ENCODE assay signal across 10 cellular contexts in genomic region chr16:49890876-49891275, GRCh38. TPM values are rescaled to one million over a fixed set of nuclear protein-coding genes. Genes with fewer than 3 reads are reported as not detected.
DNase-seq lines count a peak whose midpoint lies in the region; ATAC-seq and TF ChIP-seq lines count a peak whose summit lies in the region.
"Had no signal": no experiment of that assay in that cellular context is flagged by ENCODE, and none has a peak within 500 bp of the region (broad histone marks: within the 10 kb centered on the region; RNA-seq: fewer than 3 reads in every experiment).

No MANE protein-coding gene starts in this region.

- no peak for TF ChIP-seq CTCF in CD4-positive, alpha-beta T cell (IDR thresholded peaks at IDR 0.05)
- TF ChIP-seq CTCF in HFF-Myc (IDR thresholded peaks at IDR 0.05; ENCODE audit: low read depth, low read length, missing control alignments) = peak; percentile 27
- no peak for TF ChIP-seq CTCF in CD14-positive monocyte (IDR thresholded peaks at IDR 0.05)

- no peak overlapping the region for H3K4me2 ChIP-seq in mesendoderm (ENCODE audit: low read length)

- no peak overlapping the region for H3K18ac ChIP-seq in mesendoderm (ENCODE audit: low read length)

- H3K79me2 ChIP-seq in mesendoderm (ENCODE audit: control insufficient read depth, insufficient read depth, low read length) = no peaks in the 10 kb centered on the region

- no peak overlapping the region for H3K23ac ChIP-seq in mesendoderm (ENCODE audit: low read length)

- intact Hi-C loops in CD4-positive, alpha-beta T cell (cut with DNase I, micrococcal nuclease) = no loop called here
- intact Hi-C loops in CD14-positive monocyte (cut with micrococcal nuclease) = no loop called here

- POLR2A ChIA-PET in CD4-positive, alpha-beta T cell (lab: Charles Lee) = no interaction called here
- POLR2A ChIA-PET in activated CD8-positive, alpha-beta T cell treated with anti-CD3 and anti-CD28 coated beads, Interleukin-2, amount 10 ng/mL, durations not matched to agents 7 days and 5 days (lab: Charles Lee) = no interaction called here

- no peaks in the 10 kb centered on the region for H3K79me1 ChIP-seq in mesendoderm (ENCODE audit: low read length)

- H3K27ac ChIP-seq in CD4-positive, alpha-beta T cell (ENCODE audit: low read depth, low read length) = no peak overlapping the region
- H3K27ac ChIP-seq in mesendoderm (ENCODE audit: low read depth, low read length) = no peak overlapping the region
- H3K27ac ChIP-seq: lower lobe of right lung had no signal

- H3K4me1 ChIP-seq in mesendoderm (ENCODE audit: control insufficient read depth, low read depth, low read length) = no peaks in the 10 kb centered on the region
- H3K4me1 ChIP-seq: lower lobe of right lung had no signal

- peaks cover 52% of the 10 kb centered on the region for H3K27me3 Mint-ChIP-seq in CD4-positive, alpha-beta T cell
- H3K27me3 Mint-ChIP-seq in activated CD8-positive, alpha-beta T cell treated with anti-CD3 and anti-CD28 coated beads, Interleukin-2, amount 10 ng/mL, durations not matched to agents 7 days and 5 days (ENCODE audit: low read depth) = peaks cover 2% of the 10 kb centered on the region
- H3K27me3 Mint-ChIP-seq in CD14-positive monocyte (ENCODE audit: low read depth in 3 of 3) = peaks cover 0 to 6% (median 1%) of the 10 kb centered on the region in 3 donors

- no peak overlapping the region for H3K4ac ChIP-seq in mesendoderm (ENCODE audit: low read depth, low read length)

- no peaks in the 10 kb centered on the region for H3K4me1 Mint-ChIP-seq in CD4-positive, alpha-beta T cell (ENCODE audit: low read depth)
- H3K4me1 Mint-ChIP-seq in activated CD8-positive, alpha-beta T cell treated with anti-CD3 and anti-CD28 coated beads, Interleukin-2, amount 10 ng/mL, durations not matched to agents 7 days and 5 days (ENCODE audit: low read depth) = no peaks in the 10 kb centered on the region
- peaks cover 4% of the 10 kb centered on the region for H3K4me1 Mint-ChIP-seq in CD14-positive monocyte

- H3K36me3 Mint-ChIP-seq in CD4-positive, alpha-beta T cell (ENCODE audit: low read depth) = no peaks in the 10 kb centered on the region
- no peaks in the 10 kb centered on the region for H3K36me3 Mint-ChIP-seq in activated CD8-positive, alpha-beta T cell treated with anti-CD3 and anti-CD28 coated beads, Interleukin-2, amount 10 ng/mL, durations not matched to agents 7 days and 5 days (ENCODE audit: low read depth)
- H3K36me3 Mint-ChIP-seq in CD14-positive monocyte = no peaks in the 10 kb centered on the region

- no peak overlapping the region for H3K4me3 Mint-ChIP-seq in CD4-positive, alpha-beta T cell
- H3K4me3 Mint-ChIP-seq in activated CD8-positive, alpha-beta T cell treated with anti-CD3 and anti-CD28 coated beads, Interleukin-2, amount 10 ng/mL, durations not matched to agents 7 days and 5 days = no peak overlapping the region
- H3K4me3 Mint-ChIP-seq in CD14-positive monocyte = no peak overlapping the region
- H3K4me3 Mint-ChIP-seq: T-helper 1 cell treated with Interleukin-12 subunit alpha and Interleukin-12 subunit beta and Interleukin-4 antibody, amounts not matched to agents 30 μg/mL and 1 μg/mL, for 36 hours had no signal

- no peak overlapping the region for H3K27ac Mint-ChIP-seq in CD4-positive, alpha-beta T cell
- no peak overlapping the region for H3K27ac Mint-ChIP-seq in activated CD8-positive, alpha-beta T cell treated with anti-CD3 and anti-CD28 coated beads, Interleukin-2, amount 10 ng/mL, durations not matched to agents 7 days and 5 days
- peak overlapping the region in 1 of 7 donors; percentile 46 for H3K27ac Mint-ChIP-seq in CD14-positive monocyte
- H3K27ac Mint-ChIP-seq: T-helper 1 cell treated with Interleukin-12 subunit alpha and Interleukin-12 subunit beta and Interleukin-4 antibody, amounts not matched to agents 30 μg/mL and 1 μg/mL, for 36 hours had no signal

- no peak overlapping the region for H4K8ac ChIP-seq in mesendoderm (ENCODE audit: low read depth, low read length)

- H3K36me3 ChIP-seq in mesendoderm (ENCODE audit: control insufficient read depth, insufficient read depth, low read length) = no peaks in the 10 kb centered on the region
- H3K36me3 ChIP-seq: lower lobe of right lung had no signal

- H4K5ac ChIP-seq in mesendoderm (ENCODE audit: low read length) = no peak overlapping the region

- H2BK15ac ChIP-seq in mesendoderm (replicated peaks; ENCODE audit: low read depth) = no peak overlapping the region

- WGBS in mesendoderm (ENCODE audit: extremely low coverage, insufficient coverage, low lambda C conversion rate) = no CpG with 5 or more reads among the region's 5 CpGs

- H2BK5ac ChIP-seq in mesendoderm (ENCODE audit: low read length) = no peak overlapping the region

- H3K56ac ChIP-seq in mesendoderm (ENCODE audit: low read length) = no peak overlapping the region

- H3K9me3 Mint-ChIP-seq in CD4-positive, alpha-beta T cell = peaks cover 3% of the 10 kb centered on the region
- H3K9me3 Mint-ChIP-seq in activated CD8-positive, alpha-beta T cell treated with anti-CD3 and anti-CD28 coated beads, Interleukin-2, amount 10 ng/mL, durations not matched to agents 7 days and 5 days (ENCODE audit: insufficient read depth) = no peaks in the 10 kb centered on the region
- peaks cover 0 to 11% (median 3%) of the 10 kb centered on the region in 7 donors for H3K9me3 Mint-ChIP-seq in CD14-positive monocyte
- H3K9me3 Mint-ChIP-seq: T-helper 1 cell treated with Interleukin-12 subunit alpha and Interleukin-12 subunit beta and Interleukin-4 antibody, amounts not matched to agents 30 μg/mL and 1 μg/mL, for 36 hours had no signal

- H3K27me3 ChIP-seq in CD4-positive, alpha-beta T cell (ENCODE audit: control insufficient read depth, insufficient read depth, low read length) = peaks cover 6% of the 10 kb centered on the region
- no peaks in the 10 kb centered on the region for H3K27me3 ChIP-seq in mesendoderm (ENCODE audit: insufficient read depth, low read length, poor library complexity)

- H2AK5ac ChIP-seq in mesendoderm (ENCODE audit: low read length) = no peak overlapping the region

- H3K4me3 ChIP-seq in HFF-Myc (replicated peaks; ENCODE audit: low read depth, low read length) (no peak overlapping the region), mesendoderm (ENCODE audit: low read length) (no peak overlapping the region)
- H3K4me3 ChIP-seq: lower lobe of right lung had no signal

- H3K9me3 ChIP-seq in CD4-positive, alpha-beta T cell (ENCODE audit: control insufficient read depth, low read length) = no peaks in the 10 kb centered on the region
- H3K9me3 ChIP-seq: lower lobe of right lung had no signal

- CTCF ChIA-PET in CD4-positive, alpha-beta T cell (lab: Charles Lee) = no interaction called here
- CTCF ChIA-PET in activated CD8-positive, alpha-beta T cell treated with anti-CD3 and anti-CD28 coated beads, Interleukin-2, amount 10 ng/mL, durations not matched to agents 7 days and 5 days (lab: Charles Lee) = interaction anchor here (1.2 to 1.6 kb wide), 4 partner anchors 14 to 293 kb away, joined by 3 to 4 read pairs (median 4); no protein-coding TSS in a partner anchor

- peak; percentile 48 for ATAC-seq in CD4-positive, alpha-beta T cell (ENCODE audit: poor library complexity)
- ATAC-seq in activated CD8-positive, alpha-beta T cell treated with anti-CD3 and anti-CD28 coated beads, Interleukin-2, amount 10 ng/mL, durations not matched to agents 7 days and 5 days = peak; percentile 49
- ATAC-seq: lower lobe of right lung had no signal

- peak in 2 of 10 experiments; percentile 8 to 15 for DNase-seq in CD4-positive, alpha-beta T cell
- DNase-seq in HFF-Myc (ENCODE audit: extremely low read depth, low read depth) (no peak), mesendoderm (peak; percentile 88), CD14-positive monocyte (ENCODE audit: low spot score) (no peak), NCI-H1436 treated with DMSO at 0.1 percent for 48 hours (lab: John Stamatoyannopoulos, UW) (no peak), anterior cingulate cortex (lab: John Stamatoyannopoulos, UW) (no peak), NCI-H446 treated with DMSO at 0.1 percent for 48 hours (lab: John Stamatoyannopoulos, UW) (no peak)
- DNase-seq in activated CD8-positive, alpha-beta T cell treated with anti-CD3 and anti-CD28 coated beads, Interleukin-2, amount 10 ng/mL, durations not matched to agents 7 days and 5 days = peak; percentile 37
- DNase-seq: lower lobe of right lung had no signal

- H2BK120ac ChIP-seq in mesendoderm (ENCODE audit: low read depth, low read length) = no peak overlapping the region

- H3K9ac ChIP-seq in mesendoderm (ENCODE audit: low read length) = no peak overlapping the region

RNA-seq across cellular contexts. Expression of gene ZNF423, which starts 35.0 kb away (rescaled TPM):
- total RNA-seq in CD4-positive, alpha-beta T cell = not detected
- not detected for total RNA-seq in activated CD8-positive, alpha-beta T cell treated with anti-CD3 and anti-CD28 coated beads, Interleukin-2, amount 10 ng/mL, durations not matched to agents 7 days and 5 days
- 26.3 TPM for polyA plus RNA-seq in mesendoderm (2013, experiment 1 of 2)
- polyA plus RNA-seq in mesendoderm (2013, experiment 2 of 2) = 27.6 TPM
- polyA plus RNA-seq in CD14-positive monocyte = not detected

Comparison
In these comparisons a context has a peak if more than half of its experiments do, and no peak if none do; other contexts are left out.
1. DNase-seq: peak in activated CD8-positive, alpha-beta T cell treated with anti-CD3 and anti-CD28 coated beads, Interleukin-2, amount 10 ng/mL, durations not matched to agents 7 days and 5 days (single experiment) and mesendoderm (single experiment); none in HFF-Myc (single experiment), CD14-positive monocyte (single experiment), NCI-H1436 treated with DMSO at 0.1 percent for 48 hours (single experiment), anterior cingulate cortex (0 of 58) and NCI-H446 treated with DMSO at 0.1 percent for 48 hours (single experiment).